In genomic region chr14:23639048-23639890, GRCh38 we compare ENCODE assay signal across 13 cellular contexts. TPM values are rescaled to one million over a fixed set of nuclear protein-coding genes. Genes with fewer than 3 reads are reported as not detected.
A peak's percentile ranks its signal among the peaks of the same experiment; 100 is the strongest.
DNase-seq lines count a peak whose midpoint lies in the region; ATAC-seq and TF ChIP-seq lines count a peak whose summit lies in the region.
"Had no signal": no experiment of that assay in that cellular context is flagged by ENCODE, and none has a peak within 500 bp of the region (broad histone marks: within the 10 kb centered on the region; RNA-seq: fewer than 3 reads in every experiment).

No MANE protein-coding gene starts in this region.

- no peaks in the 10 kb centered on the region for H3K27me3 Mint-ChIP-seq in WTC11 (ENCODE audit: low read depth)
- H3K27me3 Mint-ChIP-seq in nephron (ENCODE audit: low read depth): peaks cover 4% of the 10 kb centered on the region
- H3K27me3 Mint-ChIP-seq: CD4-positive, CD25-positive, alpha-beta regulatory T cell had no signal

- H3K27ac Mint-ChIP-seq in WTC11 (no peak overlapping the region), nephron (peak overlapping the region in 2 of 3 experiments; percentile 35 to 40)
- H3K27ac Mint-ChIP-seq in stimulated activated effector memory CD8-positive, alpha-beta T cell treated with anti-CD3 and anti-CD28 coated beads, Interleukin-12 subunit alpha, Interleukin-12 subunit beta, amount 100 ng/mL, for 72 hours: peak overlapping the region; percentile 56
- H3K27ac Mint-ChIP-seq: CD4-positive, CD25-positive, alpha-beta regulatory T cell had no signal

- CTCF ChIA-PET in GM10248 (lab: Yijun Ruan, JAX): interaction anchor here (1.3 kb wide), 1 partner anchor 291 kb away, joined by 5 read pairs; no protein-coding TSS in a partner anchor
- CTCF ChIA-PET in WTC11 (lab: Charles Lee): interaction anchor here (0.8 to 4.7 kb wide), 4 partner anchors 7 to 271 kb away, joined by 3 to 75 read pairs (median 16); no protein-coding TSS in a partner anchor

- DNase-seq in GM10248 (ENCODE audit: extremely low spot score): peak; percentile 10
- DNase-seq in WTC11 (ENCODE audit: low spot score): no peak
- no peak for DNase-seq in stimulated activated effector memory CD8-positive, alpha-beta T cell treated with anti-CD3 and anti-CD28 coated beads, Interleukin-12 subunit alpha, Interleukin-12 subunit beta, amount 100 ng/mL, for 72 hours (ENCODE audit: low spot score in 2 of 2)
- no peak for DNase-seq in kidney glomerular epithelial cell (lab: John Stamatoyannopoulos, UW)
- DNase-seq in retina: no peak
- DNase-seq: CD4-positive, CD25-positive, alpha-beta regulatory T cell; NCI-H1436; NCI-H2081; NCI-H510A treated with DMSO at 0.1 percent for 48 hours; SIG-M5 had no signal

- peaks cover 9% of the 10 kb centered on the region for H3K36me3 Mint-ChIP-seq in WTC11
- no peaks in the 10 kb centered on the region for H3K36me3 Mint-ChIP-seq in nephron (ENCODE audit: low read depth)
- no peaks in the 10 kb centered on the region for H3K36me3 Mint-ChIP-seq in stimulated activated effector memory CD8-positive, alpha-beta T cell treated with anti-CD3 and anti-CD28 coated beads, Interleukin-12 subunit alpha, Interleukin-12 subunit beta, amount 100 ng/mL, for 72 hours
- H3K36me3 Mint-ChIP-seq: CD4-positive, CD25-positive, alpha-beta regulatory T cell had no signal

- 0 out of 2 replicates have a peak, but pooled peaks cover 2% of the 10 kb centered on the region for H3K4me1 Mint-ChIP-seq in WTC11
- H3K4me1 Mint-ChIP-seq in nephron: peaks cover 9% of the 10 kb centered on the region
- H3K4me1 Mint-ChIP-seq in stimulated activated effector memory CD8-positive, alpha-beta T cell treated with anti-CD3 and anti-CD28 coated beads, Interleukin-12 subunit alpha, Interleukin-12 subunit beta, amount 100 ng/mL, for 72 hours: no peaks in the 10 kb centered on the region
- H3K4me1 Mint-ChIP-seq: CD4-positive, CD25-positive, alpha-beta regulatory T cell had no signal

- POLR2A ChIA-PET in GM10248 (lab: Yijun Ruan, JAX) (no interaction called here), WTC11 (lab: Charles Lee) (no interaction called here)

- ATAC-seq in WTC11 (no peak), HG02970 (IDR thresholded peaks at IDR 0.05; ENCODE audit: low FRiP score, unreplicated experiment) (no peak), HG03135 (IDR thresholded peaks at IDR 0.05; ENCODE audit: unreplicated experiment) (no peak)
- no peak for ATAC-seq in stimulated activated effector memory CD8-positive, alpha-beta T cell treated with anti-CD3 and anti-CD28 coated beads, Interleukin-12 subunit alpha, Interleukin-12 subunit beta, amount 100 ng/mL, for 72 hours

- H3K4me3 Mint-ChIP-seq in WTC11: no peak overlapping the region
- H3K4me3 Mint-ChIP-seq in nephron: no peak overlapping the region
- H3K4me3 Mint-ChIP-seq in stimulated activated effector memory CD8-positive, alpha-beta T cell treated with anti-CD3 and anti-CD28 coated beads, Interleukin-12 subunit alpha, Interleukin-12 subunit beta, amount 100 ng/mL, for 72 hours: no peak overlapping the region
- H3K4me3 Mint-ChIP-seq: CD4-positive, CD25-positive, alpha-beta regulatory T cell had no signal

- H3K9me3 Mint-ChIP-seq in WTC11 (peaks cover 28% of the 10 kb centered on the region), nephron (peaks cover 4% of the 10 kb centered on the region)
- no peaks in the 10 kb centered on the region for H3K9me3 Mint-ChIP-seq in stimulated activated effector memory CD8-positive, alpha-beta T cell treated with anti-CD3 and anti-CD28 coated beads, Interleukin-12 subunit alpha, Interleukin-12 subunit beta, amount 100 ng/mL, for 72 hours
- H3K9me3 Mint-ChIP-seq: CD4-positive, CD25-positive, alpha-beta regulatory T cell had no signal

- TF ChIP-seq CTCF in GM10248 (IDR thresholded peaks at IDR 0.05; ENCODE audit: control extremely low read depth, extremely low read depth, low read depth, missing control alignments) (no peak), WTC11 (IDR thresholded peaks at IDR 0.05) (no peak), nephron (IDR thresholded peaks at IDR 0.05; ENCODE audit: unreplicated experiment in 3 of 3) (no peak)

TF ChIP-seq in WTC11, 78 proteins besides CTCF, POLR2A, EP300 and RAD21:
- TF ChIP-seq OVOL2 (CRISPR knock-in tag; IDR thresholded peaks at IDR 0.05; ENCODE audit: borderline replicate concordance): no peak
- TF ChIP-seq RELA (CRISPR knock-in tag; IDR thresholded peaks at IDR 0.05; ENCODE audit: borderline replicate concordance): no peak
- no peak for TF ChIP-seq ESRRA (CRISPR knock-in tag; IDR thresholded peaks at IDR 0.05; ENCODE audit: borderline replicate concordance)
- TF ChIP-seq CREB1 (CRISPR knock-in tag; IDR thresholded peaks at IDR 0.05): no peak
- no peak for TF ChIP-seq TEAD4 (CRISPR knock-in tag; IDR thresholded peaks at IDR 0.05)
- TF ChIP-seq ZBTB43 (CRISPR knock-in tag; IDR thresholded peaks at IDR 0.05): no peak
- TF ChIP-seq PREB (CRISPR knock-in tag; IDR thresholded peaks at IDR 0.05; ENCODE audit: borderline replicate concordance): peak; percentile 62; the same call in 1 of the 2 replicates
- TF ChIP-seq GABPB1 (CRISPR knock-in tag; IDR thresholded peaks at IDR 0.05): peak; percentile 89
TF ChIP-seq in WTC11: peak in this region for 2.

RNA-seq across cellular contexts. Expression of gene DHRS2, which starts 3.1 kb away (rescaled TPM):
- total RNA-seq in WTC11 (2021): 1.8 to 4.5 TPM (median 1.8 TPM) in 3 replicates
- total RNA-seq: CD4-positive, CD25-positive, alpha-beta regulatory T cell had no signal
